In genomic region chr1:220139966-220140365, GRCh38 we compare ENCODE assay signal across 20 cellular contexts.
"Had no signal": no experiment of that assay in that cellular context is flagged by ENCODE, and none has a peak within 500 bp of the region (broad histone marks: within the 10 kb centered on the region; RNA-seq: fewer than 3 reads in every experiment).

No MANE protein-coding gene starts in this region.

- H3K4me1 Mint-ChIP-seq: nephron progenitor cell had no signal

- H3K9me3 Mint-ChIP-seq: naive thymus-derived CD4-positive, alpha-beta T cell; nephron progenitor cell; stimulated activated naive CD8-positive, alpha-beta T cell treated with anti-CD3 and anti-CD28 coated beads, Interleukin-15, amount 100 ng/mL, for 72 hours had no signal

- H3K36me3 ChIP-seq: prostate gland had no signal

- H3K27me3 ChIP-seq: cardiac muscle cell, colonic mucosa, dorsolateral prefrontal cortex, gastroesophageal sphincter, testis had no signal

- FAIRE-seq: small intestine had no signal

- H3K4me3 Mint-ChIP-seq: naive thymus-derived CD4-positive, alpha-beta T cell; nephron progenitor cell; stimulated activated naive CD8-positive, alpha-beta T cell treated with anti-CD3 and anti-CD28 coated beads, Interleukin-15, amount 100 ng/mL, for 72 hours had no signal

- ATAC-seq: esophagus mucosa; gastroesophageal sphincter; left colon; naive thymus-derived CD4-positive, alpha-beta T cell; stimulated activated naive CD8-positive, alpha-beta T cell treated with anti-CD3 and anti-CD28 coated beads, Interleukin-15, amount 100 ng/mL, for 72 hours had no signal

- H3K9me3 ChIP-seq: colonic mucosa, gastroesophageal sphincter, prostate gland, testis had no signal

- DNase-seq: cerebellar nuclear complex; colonic mucosa; dorsolateral prefrontal cortex; effector CD8-positive, alpha-beta T cell; foreskin fibroblast; glutamatergic neuron; left colon; mammary epithelial cell; naive thymus-derived CD4-positive, alpha-beta T cell; nephron progenitor cell; retina; small intestine; stimulated activated CD4-positive, alpha-beta T cell treated with anti-CD3 and anti-CD28 coated beads, Interleukin-2, amount 100 ng/mL, for 48 hours; stimulated activated naive CD8-positive, alpha-beta T cell treated with anti-CD3 and anti-CD28 coated beads, Interleukin-15, amount 100 ng/mL, for 72 hours; testis had no signal

- H3K4me1 ChIP-seq: gastroesophageal sphincter, parathyroid adenoma, prostate gland, testis had no signal

- H3K27ac ChIP-seq: cardiac muscle cell, colonic mucosa, dorsolateral prefrontal cortex, gastroesophageal sphincter, parathyroid adenoma, prostate gland, testis had no signal

- H3K27ac Mint-ChIP-seq: nephron progenitor cell; stimulated activated naive CD8-positive, alpha-beta T cell treated with anti-CD3 and anti-CD28 coated beads, Interleukin-15, amount 100 ng/mL, for 72 hours had no signal

- H3K4me3 ChIP-seq: cardiac muscle cell, colonic mucosa, dorsolateral prefrontal cortex, gastroesophageal sphincter, prostate gland, testis had no signal

- H3K27me3 Mint-ChIP-seq: naive thymus-derived CD4-positive, alpha-beta T cell; stimulated activated naive CD8-positive, alpha-beta T cell treated with anti-CD3 and anti-CD28 coated beads, Interleukin-15, amount 100 ng/mL, for 72 hours had no signal
